Comparison of ENCODE assay signal across 25 cellular contexts in genomic region chr17:74755533-74755932, GRCh38. TPM values are rescaled to one million over a fixed set of nuclear protein-coding genes. Genes with fewer than 3 reads are reported as not detected.
DNase-seq lines count a peak whose midpoint lies in the region; ATAC-seq and TF ChIP-seq lines count a peak whose summit lies in the region.
"Had no signal": no experiment of that assay in that cellular context is flagged by ENCODE, and none has a peak within 500 bp of the region (broad histone marks: within the 10 kb centered on the region; RNA-seq: fewer than 3 reads in every experiment).

No MANE protein-coding gene starts in this region.

- no peak for ATAC-seq in activated CD8-positive, alpha-beta T cell treated with anti-CD3 and anti-CD28 coated beads for 36 hours
- no peak for ATAC-seq in activated CD8-positive, alpha-beta T cell treated with anti-CD3 and anti-CD28 coated beads, Interleukin-2, amount 10 ng/mL, durations not matched to agents 7 days and 5 days
- ATAC-seq in DND-41 (ENCODE audit: insufficient read depth, low read depth) (no peak), HG03039 (IDR thresholded peaks at IDR 0.05; ENCODE audit: unreplicated experiment) (no peak), HG02870 (IDR thresholded peaks at IDR 0.05; ENCODE audit: unreplicated experiment) (no peak)
- ATAC-seq in natural killer cell treated with Interleukin-12 subunit alpha and Interleukin-12 subunit beta and Interleukin-15 and Interleukin-18, amount 100 ng/mL, for 72 hours = no peak

- POLR2A ChIA-PET in activated CD8-positive, alpha-beta T cell treated with anti-CD3 and anti-CD28 coated beads for 36 hours (lab: Charles Lee) = no interaction called here
- POLR2A ChIA-PET in activated CD8-positive, alpha-beta T cell treated with anti-CD3 and anti-CD28 coated beads, Interleukin-2, amount 10 ng/mL, durations not matched to agents 7 days and 5 days (lab: Charles Lee) = no interaction called here

- H3K27ac Mint-ChIP-seq in activated CD8-positive, alpha-beta T cell treated with anti-CD3 and anti-CD28 coated beads for 36 hours = peak overlapping the region; percentile 65
- no peak overlapping the region for H3K27ac Mint-ChIP-seq in activated CD8-positive, alpha-beta T cell treated with anti-CD3 and anti-CD28 coated beads, Interleukin-2, amount 10 ng/mL, durations not matched to agents 7 days and 5 days
- H3K27ac Mint-ChIP-seq in natural killer cell treated with Interleukin-12 subunit alpha and Interleukin-12 subunit beta and Interleukin-15 and Interleukin-18, amount 100 ng/mL, for 72 hours = peak overlapping the region; percentile 50 to 99
- H3K27ac Mint-ChIP-seq: H9 had no signal

- no peak overlapping the region for H3K4me3 Mint-ChIP-seq in activated CD8-positive, alpha-beta T cell treated with anti-CD3 and anti-CD28 coated beads for 36 hours
- H3K4me3 Mint-ChIP-seq in activated CD8-positive, alpha-beta T cell treated with anti-CD3 and anti-CD28 coated beads, Interleukin-2, amount 10 ng/mL, durations not matched to agents 7 days and 5 days = no peak overlapping the region
- peak overlapping the region; percentile 99 for H3K4me3 Mint-ChIP-seq in natural killer cell treated with Interleukin-12 subunit alpha and Interleukin-12 subunit beta and Interleukin-15 and Interleukin-18, amount 100 ng/mL, for 72 hours
- H3K4me3 Mint-ChIP-seq: H9 had no signal

- H3K36me3 ChIP-seq in DND-41 (ENCODE audit: insufficient read depth, low read length) = peaks cover 73% of the 10 kb centered on the region
- H3K36me3 ChIP-seq: BE2C, upper lobe of left lung had no signal

- H4K20me1 ChIP-seq in DND-41 (ENCODE audit: insufficient read depth, low read length) = peaks cover 91% of the 10 kb centered on the region

- H3K9me3 Mint-ChIP-seq in activated CD8-positive, alpha-beta T cell treated with anti-CD3 and anti-CD28 coated beads for 36 hours = no peaks in the 10 kb centered on the region
- H3K9me3 Mint-ChIP-seq in activated CD8-positive, alpha-beta T cell treated with anti-CD3 and anti-CD28 coated beads, Interleukin-2, amount 10 ng/mL, durations not matched to agents 7 days and 5 days (ENCODE audit: insufficient read depth) = no peaks in the 10 kb centered on the region
- no peaks in the 10 kb centered on the region for H3K9me3 Mint-ChIP-seq in natural killer cell treated with Interleukin-12 subunit alpha and Interleukin-12 subunit beta and Interleukin-15 and Interleukin-18, amount 100 ng/mL, for 72 hours
- H3K9me3 Mint-ChIP-seq: H9 had no signal

- H3K9me3 ChIP-seq in DND-41 (ENCODE audit: insufficient read depth, low read length, severe bottlenecking) = no peaks in the 10 kb centered on the region
- H3K9me3 ChIP-seq: BE2C, spleen, stomach, upper lobe of left lung had no signal

- peaks cover 82% of the 10 kb centered on the region for H3K4me1 Mint-ChIP-seq in activated CD8-positive, alpha-beta T cell treated with anti-CD3 and anti-CD28 coated beads for 36 hours (ENCODE audit: low read depth)
- H3K4me1 Mint-ChIP-seq in activated CD8-positive, alpha-beta T cell treated with anti-CD3 and anti-CD28 coated beads, Interleukin-2, amount 10 ng/mL, durations not matched to agents 7 days and 5 days (ENCODE audit: low read depth) = peaks cover 75% of the 10 kb centered on the region
- H3K4me1 Mint-ChIP-seq in natural killer cell treated with Interleukin-12 subunit alpha and Interleukin-12 subunit beta and Interleukin-15 and Interleukin-18, amount 100 ng/mL, for 72 hours (ENCODE audit: low read depth in 2 of 2) = peaks cover 70 to 76% of the 10 kb centered on the region in 2 donors

- intact Hi-C loops in activated CD8-positive, alpha-beta T cell treated with anti-CD3 and anti-CD28 coated beads for 36 hours (cut with micrococcal nuclease) = no loop called here

- peaks cover 89% of the 10 kb centered on the region for H3K4me1 ChIP-seq in DND-41 (ENCODE audit: insufficient read depth, low read length)

- H3K79me2 ChIP-seq in DND-41 (ENCODE audit: insufficient read depth, low read length) = peaks cover 100% of the 10 kb centered on the region

- H3K27me3 ChIP-seq in DND-41 (ENCODE audit: insufficient read depth, low read length, poor library complexity) = no peaks in the 10 kb centered on the region
- H3K27me3 ChIP-seq: BE2C, spleen, stomach, upper lobe of left lung had no signal

- no peak overlapping the region for H2AFZ ChIP-seq in DND-41 (ENCODE audit: low read depth, low read length)

- H3K27me3 Mint-ChIP-seq in activated CD8-positive, alpha-beta T cell treated with anti-CD3 and anti-CD28 coated beads for 36 hours = no peaks in the 10 kb centered on the region
- H3K27me3 Mint-ChIP-seq in activated CD8-positive, alpha-beta T cell treated with anti-CD3 and anti-CD28 coated beads, Interleukin-2, amount 10 ng/mL, durations not matched to agents 7 days and 5 days (ENCODE audit: low read depth) = no peaks in the 10 kb centered on the region
- no peaks in the 10 kb centered on the region for H3K27me3 Mint-ChIP-seq in natural killer cell treated with Interleukin-12 subunit alpha and Interleukin-12 subunit beta and Interleukin-15 and Interleukin-18, amount 100 ng/mL, for 72 hours

- peaks cover 42% of the 10 kb centered on the region for H3K36me3 Mint-ChIP-seq in activated CD8-positive, alpha-beta T cell treated with anti-CD3 and anti-CD28 coated beads for 36 hours (ENCODE audit: low read depth)
- H3K36me3 Mint-ChIP-seq in activated CD8-positive, alpha-beta T cell treated with anti-CD3 and anti-CD28 coated beads, Interleukin-2, amount 10 ng/mL, durations not matched to agents 7 days and 5 days (ENCODE audit: low read depth) = peaks cover 54% of the 10 kb centered on the region
- H3K36me3 Mint-ChIP-seq in natural killer cell treated with Interleukin-12 subunit alpha and Interleukin-12 subunit beta and Interleukin-15 and Interleukin-18, amount 100 ng/mL, for 72 hours = peaks cover 7% of the 10 kb centered on the region

- peak overlapping the region; percentile 31; the same call in 1 of the 2 replicates for H3K4me2 ChIP-seq in DND-41 (ENCODE audit: insufficient read depth, low read length)

- CTCF ChIA-PET in activated CD8-positive, alpha-beta T cell treated with anti-CD3 and anti-CD28 coated beads for 36 hours (lab: Charles Lee) = interaction anchor here (0.6 to 8.6 kb wide), 6 partner anchors 8 to 36 kb away, joined by 3 to 98 read pairs (median 12); partner anchors contain the start of genes NAT9, NHERF1 and RAB37
- CTCF ChIA-PET in activated CD8-positive, alpha-beta T cell treated with anti-CD3 and anti-CD28 coated beads, Interleukin-2, amount 10 ng/mL, durations not matched to agents 7 days and 5 days (lab: Charles Lee) = interaction anchor here (1.1 to 6.8 kb wide), 4 partner anchors 10 to 98 kb away, joined by 4 to 79 read pairs (median 30); partner anchors contain the start of gene RAB37

- H3K27ac ChIP-seq in DND-41 (ENCODE audit: low read length) = no peak overlapping the region; the same call in 1 of the 2 replicates
- H3K27ac ChIP-seq in caudate nucleus (ENCODE audit: low read depth, low read length) = peak overlapping the region; percentile 41
- H3K27ac ChIP-seq: SK-N-MC, stomach, upper lobe of left lung had no signal

- DNase-seq in activated CD8-positive, alpha-beta T cell treated with anti-CD3 and anti-CD28 coated beads for 36 hours = no peak
- DNase-seq in activated CD8-positive, alpha-beta T cell treated with anti-CD3 and anti-CD28 coated beads, Interleukin-2, amount 10 ng/mL, durations not matched to agents 7 days and 5 days = no peak
- DNase-seq in DND-41 (no peak), caudate nucleus (lab: John Stamatoyannopoulos, UW) (peak in 3 of 61 donors; percentile 16 to 39 (median 28)), SHP77 treated with DMSO at 0.1 percent for 48 hours (lab: John Stamatoyannopoulos, UW) (no peak)
- DNase-seq in natural killer cell treated with Interleukin-12 subunit alpha and Interleukin-12 subunit beta and Interleukin-15 and Interleukin-18, amount 100 ng/mL, for 72 hours (ENCODE audit: low spot score) = no peak
- DNase-seq: BE2C, GDM1, H9, NCI-H1417 treated with DMSO at 0.1 percent for 48 hours, NCI-H526, retina, spleen, stomach, T-helper 9 cell, upper lobe of left lung had no signal

- no peak for TF ChIP-seq CTCF in activated CD8-positive, alpha-beta T cell treated with anti-CD3 and anti-CD28 coated beads for 36 hours (IDR thresholded peaks at IDR 0.05)
- TF ChIP-seq CTCF in DND-41 (IDR thresholded peaks at IDR 0.05; ENCODE audit: borderline replicate concordance, extremely low read depth, low read length, poor library complexity, severe bottlenecking) = no peak

- H3K9ac ChIP-seq in DND-41 (ENCODE audit: low read depth, low read length) = no peak overlapping the region; the same call in 1 of the 2 replicates

- H3K4me3 ChIP-seq in DND-41 (ENCODE audit: low read depth in 1 of 2, low read length in 2 of 2) = no peak overlapping the region
- H3K4me3 ChIP-seq: SK-N-MC, spleen, stomach, upper lobe of left lung had no signal

RNA-seq across cellular contexts. Expression of gene NHERF1, which starts 7.1 kb away (rescaled TPM):
- total RNA-seq in activated CD8-positive, alpha-beta T cell treated with anti-CD3 and anti-CD28 coated beads for 36 hours = 100 to 1,000 TPM; 143 to 150 TPM
- 100 to 1,000 TPM; 286 to 296 TPM for total RNA-seq in activated CD8-positive, alpha-beta T cell treated with anti-CD3 and anti-CD28 coated beads, Interleukin-2, amount 10 ng/mL, durations not matched to agents 7 days and 5 days
- total RNA-seq in natural killer cell treated with Interleukin-12 subunit alpha and Interleukin-12 subunit beta and Interleukin-15 and Interleukin-18, amount 100 ng/mL, for 72 hours = 100 to 1,000 TPM; 159 to 187 TPM

RNA-seq across cellular contexts. Expression of gene RAB37, which starts 18.5 kb away (rescaled TPM):
- 1 to 10 TPM; 6.6 to 6.7 TPM for total RNA-seq in activated CD8-positive, alpha-beta T cell treated with anti-CD3 and anti-CD28 coated beads for 36 hours
- 10 to 100 TPM; 19.1 to 19.6 TPM for total RNA-seq in activated CD8-positive, alpha-beta T cell treated with anti-CD3 and anti-CD28 coated beads, Interleukin-2, amount 10 ng/mL, durations not matched to agents 7 days and 5 days
- total RNA-seq in natural killer cell treated with Interleukin-12 subunit alpha and Interleukin-12 subunit beta and Interleukin-15 and Interleukin-18, amount 100 ng/mL, for 72 hours = 1 to 10 TPM; 1.3 to 3.3 TPM
- total RNA-seq: A673, glomerular endothelial cell, kidney epithelial cell, M059J had no signal

RNA-seq across cellular contexts. Expression of gene NAT9, which starts 20.6 kb away (rescaled TPM):
- total RNA-seq in activated CD8-positive, alpha-beta T cell treated with anti-CD3 and anti-CD28 coated beads for 36 hours = 10 to 100 TPM; 35.5 to 42.4 TPM
- 10 to 100 TPM; 28.3 to 30.7 TPM for total RNA-seq in activated CD8-positive, alpha-beta T cell treated with anti-CD3 and anti-CD28 coated beads, Interleukin-2, amount 10 ng/mL, durations not matched to agents 7 days and 5 days
- 10 to 100 TPM; 42.9 to 60.7 TPM for total RNA-seq in natural killer cell treated with Interleukin-12 subunit alpha and Interleukin-12 subunit beta and Interleukin-15 and Interleukin-18, amount 100 ng/mL, for 72 hours

RNA-seq across cellular contexts. Expression of gene CD300LF, which starts 42.8 kb away (rescaled TPM):
- total RNA-seq in activated CD8-positive, alpha-beta T cell treated with anti-CD3 and anti-CD28 coated beads for 36 hours = not detected
- not detected for total RNA-seq in activated CD8-positive, alpha-beta T cell treated with anti-CD3 and anti-CD28 coated beads, Interleukin-2, amount 10 ng/mL, durations not matched to agents 7 days and 5 days
- 1 to 10 TPM in 1 of 2 donors, not detected in 1; 2.2 TPM for total RNA-seq in natural killer cell treated with Interleukin-12 subunit alpha and Interleukin-12 subunit beta and Interleukin-15 and Interleukin-18, amount 100 ng/mL, for 72 hours
- total RNA-seq: A673; activated CD8-positive, alpha-beta memory T cell treated with anti-CD3 and anti-CD28 coated beads for 36 hours; glomerular endothelial cell; H9; kidney epithelial cell; lung microvascular endothelial cell; M059J had no signal
